30 cellular contexts compared by ENCODE assay signal in genomic region chrX:84189125-84189524, GRCh38. TPM values are rescaled to one million over a fixed set of nuclear protein-coding genes. Genes with fewer than 3 reads are reported as not detected.
DNase-seq lines count a peak whose midpoint lies in the region; ATAC-seq, FAIRE-seq and TF ChIP-seq lines count a peak whose summit lies in the region.
"Had no signal": no experiment of that assay in that cellular context is flagged by ENCODE, and none has a peak within 500 bp of the region (broad histone marks: within the 10 kb centered on the region; RNA-seq: fewer than 3 reads in every experiment).

No MANE protein-coding gene starts in this region.

- H3K9ac ChIP-seq in mammary epithelial cell (ENCODE audit: insufficient read depth, low read length) (no peak overlapping the region), SU-DHL-6 (ENCODE audit: low read length) (no peak overlapping the region)
- H3K9ac ChIP-seq: KMS-11 had no signal

- H3K4me3 ChIP-seq in mammary epithelial cell (replicated peaks in 1 of 3; ENCODE audit: insufficient read depth in 1 of 3, low read depth in 2 of 3, low read length in 3 of 3) (no peak overlapping the region), breast epithelium (no peak overlapping the region), SU-DHL-6 (ENCODE audit: insufficient read depth, low read length, poor library complexity, severe bottlenecking) (no peak overlapping the region), right lobe of liver (no peak overlapping the region), small intestine (ENCODE audit: low read depth in 1 of 2, low read length in 2 of 2) (no peak overlapping the region)
- H3K4me3 ChIP-seq: GM12878 had no signal

- ATAC-seq in right lobe of liver (peak; percentile 59 to 72 (median 68)), GM21447 (IDR thresholded peaks at IDR 0.05; ENCODE audit: unreplicated experiment) (no peak)
- ATAC-seq: activated T-helper 17 cell treated with anti-CD3 and anti-CD28 coated beads, Interleukin-2, amount 50 U/mL, for 72 hours; gastrocnemius medialis; GM12878 had no signal

- intact Hi-C loops in mammary epithelial cell (cut with micrococcal nuclease) = loop anchor here (10.0 kb wide), 1 partner anchor 274 kb away; no protein-coding TSS in a partner anchor
- intact Hi-C loops in breast epithelium (cut with DNase I; ENCODE audit: low total_unique reads) = no loop called here
- intact Hi-C loops in right lobe of liver (cut with DNase I) = no loop called here

- H3K9me3 ChIP-seq in mammary epithelial cell (replicated peaks; ENCODE audit: insufficient read depth, low read length) = no peaks in the 10 kb centered on the region
- no peaks in the 10 kb centered on the region for H3K9me3 ChIP-seq in breast epithelium
- no peaks in the 10 kb centered on the region for H3K9me3 ChIP-seq in SU-DHL-6 (ENCODE audit: insufficient read depth, low read length)
- no peaks in the 10 kb centered on the region for H3K9me3 ChIP-seq in right lobe of liver
- H3K9me3 ChIP-seq in small intestine (ENCODE audit: control insufficient read depth, low read depth) = no peaks in the 10 kb centered on the region
- H3K9me3 ChIP-seq: gastrocnemius medialis, Peyer's patch, psoas muscle, sigmoid colon, stomach, thyroid gland, vagina had no signal

- H3K4me2 ChIP-seq in mammary epithelial cell (ENCODE audit: insufficient read depth, low read depth, low read length) (no peak overlapping the region), SU-DHL-6 (ENCODE audit: low read depth, low read length, poor library complexity, severe bottlenecking) (peak overlapping the region; percentile 86)
- H3K4me2 ChIP-seq: KMS-11 had no signal

- H3K36me3 ChIP-seq in mammary epithelial cell (ENCODE audit: insufficient read depth, low read length) (no peaks in the 10 kb centered on the region), breast epithelium (no peaks in the 10 kb centered on the region), SU-DHL-6 (ENCODE audit: low read length) (no peaks in the 10 kb centered on the region), right lobe of liver (no peaks in the 10 kb centered on the region), small intestine (ENCODE audit: control insufficient read depth in 2 of 2, insufficient read depth in 2 of 2, low read length in 2 of 2) (no peaks in the 10 kb centered on the region)
- H3K36me3 ChIP-seq: brain microvascular endothelial cell, gastrocnemius medialis, Peyer's patch, sigmoid colon, stomach, thyroid gland, vagina had no signal

- DNase-seq in mammary epithelial cell (no peak), breast epithelium (ENCODE audit: low spot score in 2 of 2) (no peak), right lobe of liver (no peak), small intestine (peak; percentile 64), NCI-H774 (lab: John Stamatoyannopoulos, UW) (no peak), NCI-H2171 (lab: John Stamatoyannopoulos, UW) (no peak)
- DNase-seq: activated CD4-positive, alpha-beta T cell treated with anti-CD3 and anti-CD28 coated beads for 4 hours; activated naive CD4-positive, alpha-beta T cell treated with anti-CD3 and anti-CD28 coated beads, Interleukin-2, amount 50 U/mL, for 16 hours; brain microvascular endothelial cell; CD4-positive, CD25-positive, alpha-beta regulatory T cell; dorsolateral prefrontal cortex; gastrocnemius medialis; MM.1S; NCI-H2081 treated with DMSO at 0.1 percent for 48 hours; NCI-H226; Peyer's patch; psoas muscle; SHP77; sigmoid colon; stimulated activated CD4-positive, alpha-beta T cell treated with anti-CD3 and anti-CD28 coated beads, Interleukin-4, amount 100 ng/mL, for 1 hour; stomach; T-helper 9 cell; thyroid gland had no signal

- FAIRE-seq in small intestine (lab: Jason Lieb, UNC) = no peak
- FAIRE-seq: GM12878 had no signal

- H3K27me3 ChIP-seq in mammary epithelial cell (ENCODE audit: insufficient read depth, low read length) (no peaks in the 10 kb centered on the region), breast epithelium (peaks cover 0 to 11% of the 10 kb centered on the region in 2 donors), SU-DHL-6 (ENCODE audit: low read length) (no peaks in the 10 kb centered on the region), right lobe of liver (peaks cover 0 to 2% of the 10 kb centered on the region in 2 donors), small intestine (ENCODE audit: control insufficient read depth in 2 of 2, insufficient read depth in 2 of 2, low read length in 2 of 2) (no peaks in the 10 kb centered on the region)
- H3K27me3 ChIP-seq: brain microvascular endothelial cell, Peyer's patch, sigmoid colon, stomach, thyroid gland, vagina had no signal

- H3K79me2 ChIP-seq in mammary epithelial cell (ENCODE audit: insufficient read depth, low read length) (no peaks in the 10 kb centered on the region), SU-DHL-6 (ENCODE audit: insufficient read depth, low read length) (peaks cover 8% of the 10 kb centered on the region; the same call in 1 of the 2 replicates)

- BruUV-seq in mammary epithelial cell (replicated peaks; lab: Mats Ljungman, UMichigan) = no TSS peak

- no peak overlapping the region for H3K27ac ChIP-seq in mammary epithelial cell (ENCODE audit: insufficient read depth, low read depth, low read length)
- H3K27ac ChIP-seq in breast epithelium = no peak overlapping the region
- H3K27ac ChIP-seq in SU-DHL-6 (ENCODE audit: low read depth, low read length) = no peak overlapping the region
- no peak overlapping the region for H3K27ac ChIP-seq in right lobe of liver
- H3K27ac ChIP-seq in small intestine (ENCODE audit: low read depth in 1 of 2, low read length in 1 of 2) = no peak overlapping the region
- H3K27ac ChIP-seq: brain microvascular endothelial cell, gastrocnemius medialis, KMS-11, Peyer's patch, psoas muscle, sigmoid colon, stomach, thyroid gland, vagina had no signal

- H3K9me2 ChIP-seq in SU-DHL-6 (replicated peaks; ENCODE audit: insufficient read depth, low read length) = no peaks in the 10 kb centered on the region

- in situ Hi-C loops in mammary epithelial cell (cut with MboI; ENCODE audit: low sequenced_read_pairs in 2 of 2) = no loop called here

- peaks cover 5% of the 10 kb centered on the region for H3K4me1 ChIP-seq in mammary epithelial cell (ENCODE audit: insufficient read depth, low read length)
- H3K4me1 ChIP-seq in breast epithelium = no peaks in the 10 kb centered on the region
- no peaks in the 10 kb centered on the region for H3K4me1 ChIP-seq in right lobe of liver
- no peaks in the 10 kb centered on the region for H3K4me1 ChIP-seq in small intestine (ENCODE audit: control insufficient read depth in 2 of 2, insufficient read depth in 1 of 2, low read depth in 1 of 2, low read length in 1 of 2)
- H3K4me1 ChIP-seq: gastrocnemius medialis, Peyer's patch, psoas muscle, stomach, thyroid gland, vagina had no signal

- 35% methylated on average over 6 of the region's 6 CpGs for WGBS in mammary epithelial cell (ENCODE audit: low coverage, missing lambda C conversion rate)
- WGBS in right lobe of liver (ENCODE audit: insufficient coverage, low coverage, low lambda C conversion rate, missing lambda C conversion rate) = 34% methylated on average over 6 of the region's 6 CpGs
- WGBS in small intestine, 3 donors = 14 to 34% (median 31%) methylated on average over 6 of the region's 6 CpGs

- TF ChIP-seq CTCF in mammary epithelial cell (conservative IDR thresholded peaks at IDR 0.05 in 1 of 2, IDR thresholded peaks at IDR 0.05 in 1 of 2; ENCODE audit: extremely low read depth in 1 of 2, insufficient read depth in 1 of 2, low read depth in 1 of 2, low read length in 2 of 2) (no peak), breast epithelium (IDR thresholded peaks at IDR 0.05) (no peak), SU-DHL-6 (IDR thresholded peaks at IDR 0.05; ENCODE audit: insufficient read depth, low read length, poor library complexity, severe bottlenecking) (no peak), right lobe of liver (IDR thresholded peaks at IDR 0.05) (no peak)

- CTCF ChIA-PET in mammary epithelial cell (lab: Charles Lee; ENCODE audit: low non-redundant PET) = no interaction called here

- TF ChIP-seq POLR2A in breast epithelium (IDR thresholded peaks at IDR 0.05) (no peak), right lobe of liver (IDR thresholded peaks at IDR 0.05) (no peak)

- H2AFZ ChIP-seq in mammary epithelial cell (ENCODE audit: low read depth, low read length) (peak overlapping the region; percentile 12), SU-DHL-6 (ENCODE audit: low read depth, low read length, severe bottlenecking) (peak overlapping the region; percentile 74)

- dilution Hi-C loops in mammary epithelial cell (cut with HindIII; ENCODE audit: low sequenced_read_pairs) = no loop called here

- no peaks in the 10 kb centered on the region for H4K20me1 ChIP-seq in mammary epithelial cell (ENCODE audit: insufficient read depth, low read length)
- H4K20me1 ChIP-seq in SU-DHL-6 (ENCODE audit: low read depth, low read length) = no peaks in the 10 kb centered on the region

- peaks cover 3% of the 10 kb centered on the region; the same call in 1 of the 2 replicates for H3F3A ChIP-seq in SU-DHL-6 (ENCODE audit: insufficient read depth)

RNA-seq across cellular contexts. Expression of gene RPS6KA6, which starts 1.1 kb away (rescaled TPM):
- 1 to 10 TPM; 5.3 to 9.0 TPM for total RNA-seq in mammary epithelial cell
- 1.8 TPM for polyA plus RNA-seq in mammary epithelial cell
- 1.0 TPM for polyA minus RNA-seq in mammary epithelial cell
- total RNA-seq in breast epithelium = 1 to 10 TPM in 2 of 3 donors, under 1 TPM in 1; 0.96 to 5.9 (median 5.2) TPM
- under 1 TPM; 0.12 to 0.88 (median 0.68) TPM for total RNA-seq in right lobe of liver
- polyA plus RNA-seq in small intestine = 1 to 10 TPM; 2.2 to 4.0 (median 3.5) TPM
- total RNA-seq: A172 had no signal
